Comparison of ENCODE assay signal across 1 cellular context in the genomic region with DNA sequence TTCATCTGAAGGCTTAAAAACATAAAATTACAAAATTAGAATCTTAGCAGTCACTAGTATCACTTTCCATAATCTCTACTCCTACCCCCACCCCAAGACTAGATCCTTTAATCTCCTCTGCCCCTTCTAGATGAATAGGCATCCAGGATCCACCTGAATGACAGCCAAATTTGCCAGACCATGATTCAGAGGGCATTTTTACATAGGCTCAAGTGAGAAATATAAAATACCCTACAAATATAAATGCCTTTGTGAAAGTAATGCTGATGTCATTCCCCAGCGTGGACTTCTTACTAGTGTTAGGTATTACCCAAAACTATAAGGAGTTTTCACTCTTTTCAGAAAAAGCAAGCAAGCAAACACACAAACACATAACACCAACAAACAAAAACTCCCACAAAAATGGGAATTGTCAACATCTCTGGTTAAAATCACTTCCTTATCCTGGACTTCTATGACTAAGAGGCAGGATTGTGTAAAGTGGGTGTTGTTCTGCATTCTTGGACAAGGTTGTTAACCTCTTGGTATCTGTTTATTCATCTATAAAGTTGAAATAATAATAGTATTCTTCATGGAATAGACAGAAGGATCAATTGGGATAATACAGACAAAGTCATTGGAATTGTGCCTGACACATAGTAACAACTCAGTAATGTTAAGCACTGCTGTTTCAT.
TF ChIP-seq lines count a peak whose summit lies in the region.

No MANE protein-coding gene starts in this region.

TF ChIP-seq in A549, 52 proteins besides CTCF, POLR2A, EP300 and RAD21:
- TF ChIP-seq, protein P1, sequence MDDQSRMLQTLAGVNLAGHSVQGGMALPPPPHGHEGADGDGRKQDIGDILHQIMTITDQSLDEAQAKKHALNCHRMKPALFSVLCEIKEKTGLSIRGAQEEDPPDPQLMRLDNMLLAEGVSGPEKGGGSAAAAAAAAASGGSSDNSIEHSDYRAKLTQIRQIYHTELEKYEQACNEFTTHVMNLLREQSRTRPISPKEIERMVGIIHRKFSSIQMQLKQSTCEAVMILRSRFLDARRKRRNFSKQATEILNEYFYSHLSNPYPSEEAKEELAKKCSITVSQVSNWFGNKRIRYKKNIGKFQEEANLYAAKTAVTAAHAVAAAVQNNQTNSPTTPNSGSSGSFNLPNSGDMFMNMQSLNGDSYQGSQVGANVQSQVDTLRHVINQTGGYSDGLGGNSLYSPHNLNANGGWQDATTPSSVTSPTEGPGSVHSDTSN (IDR thresholded peaks at IDR 0.05), result no peak
- TF ChIP-seq, protein P2, sequence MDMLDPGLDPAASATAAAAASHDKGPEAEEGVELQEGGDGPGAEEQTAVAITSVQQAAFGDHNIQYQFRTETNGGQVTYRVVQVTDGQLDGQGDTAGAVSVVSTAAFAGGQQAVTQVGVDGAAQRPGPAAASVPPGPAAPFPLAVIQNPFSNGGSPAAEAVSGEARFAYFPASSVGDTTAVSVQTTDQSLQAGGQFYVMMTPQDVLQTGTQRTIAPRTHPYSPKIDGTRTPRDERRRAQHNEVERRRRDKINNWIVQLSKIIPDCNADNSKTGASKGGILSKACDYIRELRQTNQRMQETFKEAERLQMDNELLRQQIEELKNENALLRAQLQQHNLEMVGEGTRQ (IDR thresholded peaks at IDR 0.05), result no peak
- TF ChIP-seq FOSL2 (IDR thresholded peaks at IDR 0.05), result no peak
- peak; percentile 28; the same call in 1 of the 2 replicates for TF ChIP-seq FOSL2 (CRISPR knock-in tag; IDR thresholded peaks at IDR 0.05)
